Comparison of ENCODE assay signal across 8 cellular contexts in genomic region chr14:70907172-70907995, GRCh38. TPM values are rescaled to one million over a fixed set of nuclear protein-coding genes. Genes with fewer than 3 reads are reported as not detected.
DNase-seq lines count a peak whose midpoint lies in the region; ATAC-seq and TF ChIP-seq lines count a peak whose summit lies in the region.

PCNX1 (plus strand) TSS chr14:70907459; CDS start chr14:70907851, 392 bp downstream.

- peaks cover 40% of the 10 kb centered on the region for H3K79me2 ChIP-seq in KMS-11 (ENCODE audit: insufficient read depth, low read depth)

- H3K27me3 ChIP-seq in KMS-11 (ENCODE audit: insufficient read depth, low read depth): no peaks in the 10 kb centered on the region

- ATAC-seq in GM21723 (IDR thresholded peaks at IDR 0.05; ENCODE audit: unreplicated experiment) (peak; percentile 74), natural killer cell (peak; percentile 81 to 92 (median 84))

- peaks cover 7% of the 10 kb centered on the region for H3K4me1 ChIP-seq in KMS-11 (ENCODE audit: low read depth, poor library complexity, severe bottlenecking)

- peak within 1 kb of the TSS; percentile 61 for H3K4me2 ChIP-seq in KMS-11

- H3K36me3 Mint-ChIP-seq in natural killer cell: no peaks in the 10 kb centered on the region

- H4K20me1 ChIP-seq in KMS-11 (ENCODE audit: insufficient read depth): no peaks in the 10 kb centered on the region

- H3K4me3 ChIP-seq in KMS-11 (IDR thresholded peaks at IDR 0.05; ENCODE audit: insufficient read depth, low read depth, low read length) (no peak within 1 kb of the TSS), fibroblast of mammary gland (ENCODE audit: control insufficient read depth, low read depth, low read length) (peak within 1 kb of the TSS; percentile 82)

- no peaks in the 10 kb centered on the region for H3K36me3 ChIP-seq in KMS-11 (ENCODE audit: insufficient read depth)

- peak within 1 kb of the TSS; percentile 92 to 100 for H3K27ac Mint-ChIP-seq in natural killer cell

- H3K9ac ChIP-seq in KMS-11: peak within 1 kb of the TSS; percentile 73

- DNase-seq in DMS79 treated with DMSO at 0.1 percent for 48 hours (lab: John Stamatoyannopoulos, UW) (peak; percentile 89), RPMI8226 (peak; percentile 89), fibroblast of mammary gland (ENCODE audit: low read depth) (peak; percentile 79), natural killer cell (peak; percentile 89)
- DNase-seq in activated T-helper 1 cell treated with anti-CD3 and anti-CD28 coated beads, Interleukin-2, amount 50 U/mL, for 16 hours (ENCODE audit: low read depth in 1 of 2, low spot score in 1 of 2): peak; percentile 78 to 83
- DNase-seq in stimulated activated naive CD4-positive, alpha-beta T cell treated with Interleukin-2 at 50 U/mL for 16 hours (lab: John Stamatoyannopoulos, UW): peak; percentile 87

- peak within 1 kb of the TSS; percentile 75 for H3K27ac ChIP-seq in KMS-11

- TF ChIP-seq CTCF in KMS-11 (conservative IDR thresholded peaks at IDR 0.05; ENCODE audit: low read depth, low read length) (peak; percentile 55), fibroblast of mammary gland (conservative IDR thresholded peaks at IDR 0.05; ENCODE audit: control insufficient read depth, insufficient read depth, low read depth, low read length) (no peak), natural killer cell (IDR thresholded peaks at IDR 0.05) (peak; percentile 85)

- H3K4me3 Mint-ChIP-seq in natural killer cell: peak within 1 kb of the TSS; percentile 93

- no peaks in the 10 kb centered on the region for H3K27me3 Mint-ChIP-seq in natural killer cell (ENCODE audit: low read depth in 2 of 2)

- peaks cover 45 to 47% of the 10 kb centered on the region in 2 donors for H3K4me1 Mint-ChIP-seq in natural killer cell

- intact Hi-C loops in natural killer cell (cut with micrococcal nuclease): loop anchor here (1.0 to 5.0 kb wide), 4 partner anchors 35 to 1755 kb away; partner anchors contain the start of gene DCAF5

- no peaks in the 10 kb centered on the region for H3K9me3 Mint-ChIP-seq in natural killer cell

- H2AFZ ChIP-seq in KMS-11 (ENCODE audit: low read depth): peak within 1 kb of the TSS; percentile 80

RNA-seq across cellular contexts. Expression of gene PCNX1, which starts in this region (rescaled TPM):
- total RNA-seq in natural killer cell: 100 to 1,000 TPM in 2 of 3 donors, 10 to 100 TPM in 1; 79.8 to 124 (median 119) TPM
